ENCODE assay signal across 1 cellular context in the genomic region with DNA sequence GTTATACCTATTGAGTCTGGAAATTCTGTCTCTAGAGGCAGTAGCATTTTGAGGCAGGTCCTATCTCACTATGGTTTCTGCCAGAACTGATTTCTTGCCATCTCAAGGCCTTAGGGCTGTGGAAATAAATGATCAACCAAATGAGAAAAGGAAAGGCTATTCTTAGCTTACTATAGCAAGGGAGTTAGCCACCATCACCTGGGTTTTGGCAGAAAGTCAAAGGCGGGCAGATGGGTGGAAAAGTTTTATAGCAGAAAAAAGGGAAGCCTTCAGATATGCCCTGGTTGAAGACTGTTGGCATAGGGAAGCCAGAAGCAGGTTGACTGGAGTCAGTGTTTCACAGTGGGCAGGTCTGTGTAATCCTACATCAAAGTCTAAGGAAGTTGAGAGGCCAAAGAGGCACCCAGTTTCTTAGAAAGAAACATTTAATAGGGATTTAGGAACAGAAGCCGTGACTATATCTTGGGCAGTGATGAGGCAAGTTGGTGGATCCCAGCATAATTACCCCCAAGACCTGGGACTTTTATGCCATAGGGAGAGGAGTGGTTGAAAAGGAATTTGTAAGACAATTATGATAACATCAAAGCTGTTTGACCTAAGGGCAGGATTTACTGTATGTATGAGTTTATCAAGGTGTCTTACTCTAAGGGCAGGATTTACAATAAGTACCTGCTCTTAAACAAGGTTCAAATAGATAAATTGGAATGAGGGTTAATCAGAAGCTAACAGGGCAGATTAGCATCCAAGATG.
TF ChIP-seq lines count a peak whose summit lies in the region.

No MANE protein-coding gene starts in this region.

TF ChIP-seq in endothelial cell of umbilical vein, 7 proteins besides CTCF, POLR2A, EP300 and RAD21:
- TF ChIP-seq GATA2 (IDR thresholded peaks at IDR 0.05; ENCODE audit: insufficient read depth, insufficient read length, low read depth, low read length) (no peak), EZH2 (IDR thresholded peaks at IDR 0.05; ENCODE audit: borderline replicate concordance, low read depth, low read length, severe bottlenecking) (no peak), POLR2AphosphoS5 (IDR thresholded peaks at IDR 0.05; ENCODE audit: insufficient read depth, low read depth, low read length) (no peak), MYC (IDR thresholded peaks at IDR 0.05; ENCODE audit: low read depth, low read length) (no peak), JUN (IDR thresholded peaks at IDR 0.05; ENCODE audit: borderline replicate concordance, insufficient read depth, insufficient read length, low read depth) (no peak), FOS (IDR thresholded peaks at IDR 0.05; ENCODE audit: borderline replicate concordance, insufficient read depth, low read length) (no peak)
- TF ChIP-seq, protein P1, sequence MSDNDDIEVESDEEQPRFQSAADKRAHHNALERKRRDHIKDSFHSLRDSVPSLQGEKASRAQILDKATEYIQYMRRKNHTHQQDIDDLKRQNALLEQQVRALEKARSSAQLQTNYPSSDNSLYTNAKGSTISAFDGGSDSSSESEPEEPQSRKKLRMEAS (IDR thresholded peaks at IDR 0.05; ENCODE audit: insufficient read depth, insufficient read length): no peak
